1 cellular context compared by ENCODE assay signal in genomic region chr7:21191317-21192073, GRCh38.
TF ChIP-seq lines count a peak whose summit lies in the region.

No MANE protein-coding gene starts in this region.

TF ChIP-seq in H1, 55 proteins besides CTCF, POLR2A, EP300 and RAD21 (continued from another document):
- TF ChIP-seq ATF2 (IDR thresholded peaks at IDR 0.05; ENCODE audit: low read length) (no peak), SIRT6 (IDR thresholded peaks at IDR 0.05; ENCODE audit: low read length) (no peak), SRF (IDR thresholded peaks at IDR 0.05; ENCODE audit: low read depth, low read length) (no peak), E2F6 (IDR thresholded peaks at IDR 0.05) (no peak), NRF1 (IDR thresholded peaks at IDR 0.05; ENCODE audit: low read depth, low read length) (no peak), CTBP2 (IDR thresholded peaks at IDR 0.05; ENCODE audit: borderline replicate concordance, insufficient read depth, insufficient read length, low read length) (no peak), TEAD4 (IDR thresholded peaks at IDR 0.05; ENCODE audit: low read depth, low read length) (no peak), SAP30 (IDR thresholded peaks at IDR 0.05; ENCODE audit: insufficient read depth, insufficient replicate concordance, low read length) (no peak)
